ENCODE assay signal across 8 cellular contexts in the genomic region with DNA sequence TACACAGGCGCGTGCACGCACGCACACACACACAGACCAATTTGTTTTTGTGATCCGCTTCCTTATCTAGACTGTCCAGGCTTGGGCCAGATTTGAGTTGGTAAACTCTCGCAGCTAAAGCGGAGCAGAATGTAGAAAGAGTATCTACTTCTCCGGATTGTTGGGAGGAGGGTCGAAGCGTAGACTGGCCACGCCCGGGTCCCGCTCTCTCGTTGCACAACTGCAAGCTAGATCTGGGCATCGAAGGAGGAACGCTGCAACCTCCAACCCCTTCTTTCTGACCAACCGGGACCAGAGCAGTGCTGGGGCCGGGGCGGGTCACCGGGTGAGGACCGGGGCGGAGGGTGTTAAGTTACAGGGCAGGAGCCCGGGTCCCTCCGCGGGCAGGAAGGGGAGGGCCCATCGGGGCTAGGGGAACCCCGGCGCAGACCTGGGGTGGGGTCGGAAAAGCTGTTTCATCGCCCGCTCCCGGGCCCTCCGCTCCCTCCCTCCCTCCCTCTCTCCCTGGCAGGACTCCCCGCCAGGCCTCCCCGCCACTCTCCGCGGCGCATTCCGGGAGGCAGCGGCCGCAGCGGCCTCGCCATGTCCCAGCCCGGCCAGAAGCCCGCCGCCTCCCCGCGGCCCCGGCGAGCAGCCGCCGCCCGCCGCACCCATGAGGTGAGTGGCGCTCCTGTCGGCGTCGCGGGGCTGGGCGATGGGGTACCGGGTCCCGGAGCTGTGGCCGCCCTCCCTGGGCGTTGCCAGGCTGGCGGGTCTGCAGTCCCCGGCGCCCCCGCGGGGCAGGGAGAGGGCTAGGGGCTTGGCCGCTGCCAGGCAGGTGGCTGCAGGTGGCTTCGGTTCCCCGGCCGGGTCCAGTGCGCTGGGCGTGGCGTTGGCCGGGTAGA. TPM values are rescaled to one million over a fixed set of nuclear protein-coding genes. Genes with fewer than 3 reads are reported as not detected.
A peak's percentile ranks its signal among the peaks of the same experiment; 100 is the strongest.
DNase-seq lines count a peak whose midpoint lies in the region; ATAC-seq and TF ChIP-seq lines count a peak whose summit lies in the region.

A gene with protein sequence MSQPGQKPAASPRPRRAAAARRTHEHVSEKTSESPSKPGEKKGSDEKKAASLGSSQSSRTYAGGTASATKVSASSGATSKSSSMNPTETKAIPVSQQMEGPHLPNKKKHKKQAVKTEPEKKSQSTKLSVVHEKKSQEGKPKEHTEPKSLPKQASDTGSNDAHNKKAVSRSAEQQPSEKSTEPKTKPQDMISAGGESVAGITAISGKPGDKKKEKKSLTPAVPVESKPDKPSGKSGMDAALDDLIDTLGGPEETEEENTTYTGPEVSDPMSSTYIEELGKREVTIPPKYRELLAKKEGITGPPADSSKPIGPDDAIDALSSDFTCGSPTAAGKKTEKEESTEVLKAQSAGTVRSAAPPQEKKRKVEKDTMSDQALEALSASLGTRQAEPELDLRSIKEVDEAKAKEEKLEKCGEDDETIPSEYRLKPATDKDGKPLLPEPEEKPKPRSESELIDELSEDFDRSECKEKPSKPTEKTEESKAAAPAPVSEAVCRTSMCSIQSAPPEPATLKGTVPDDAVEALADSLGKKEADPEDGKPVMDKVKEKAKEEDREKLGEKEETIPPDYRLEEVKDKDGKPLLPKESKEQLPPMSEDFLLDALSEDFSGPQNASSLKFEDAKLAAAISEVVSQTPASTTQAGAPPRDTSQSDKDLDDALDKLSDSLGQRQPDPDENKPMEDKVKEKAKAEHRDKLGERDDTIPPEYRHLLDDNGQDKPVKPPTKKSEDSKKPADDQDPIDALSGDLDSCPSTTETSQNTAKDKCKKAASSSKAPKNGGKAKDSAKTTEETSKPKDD (plus strand): TSS at position 536 of the 884 bp plus-strand sequence. CDS start 47 bp downstream, at position 583.

- peak within 1 kb of the TSS; percentile 97 for H3K4me3 Mint-ChIP-seq in Calu3 (ENCODE audit: low read depth, unreplicated experiment)
- peak within 1 kb of the TSS; percentile 94 for H3K4me3 Mint-ChIP-seq in activated naive CD4-positive, alpha-beta T cell treated with anti-CD3 and anti-CD28 coated beads, Interleukin-2, amount 10 ng/mL, durations not matched to agents 7 days and 5 days
- peak within 1 kb of the TSS; percentile 94 for H3K4me3 Mint-ChIP-seq in osteocyte (ENCODE audit: unreplicated experiment)

- H3K9me3 ChIP-seq in thyroid gland: no peaks in the 10 kb centered on the region

- no peak for TF ChIP-seq CTCF in Calu3 (IDR thresholded peaks at IDR 0.05; ENCODE audit: unreplicated experiment)
- TF ChIP-seq CTCF in osteocyte (IDR thresholded peaks at IDR 0.05): no peak
- TF ChIP-seq CTCF in thyroid gland (IDR thresholded peaks at IDR 0.05): no peak

- TF ChIP-seq POLR2A in thyroid gland (IDR thresholded peaks at IDR 0.05): peak in 1 of 2 donors; percentile 75

- peak within 1 kb of the TSS; percentile 65 to 99 (median 96) for H3K4me3 ChIP-seq in thyroid gland (replicated peaks in 1 of 3)

- peak within 1 kb of the TSS; percentile 92 to 99 (median 97) for H3K27ac ChIP-seq in thyroid gland

- no peaks in the 10 kb centered on the region for H3K9me3 Mint-ChIP-seq in Calu3 (ENCODE audit: low read depth, unreplicated experiment)
- H3K9me3 Mint-ChIP-seq in activated naive CD4-positive, alpha-beta T cell treated with anti-CD3 and anti-CD28 coated beads, Interleukin-2, amount 10 ng/mL, durations not matched to agents 7 days and 5 days: no peaks in the 10 kb centered on the region
- no peaks in the 10 kb centered on the region for H3K9me3 Mint-ChIP-seq in osteocyte (ENCODE audit: unreplicated experiment)

- H3K27ac Mint-ChIP-seq in Calu3 (ENCODE audit: unreplicated experiment) (peak within 1 kb of the TSS; percentile 79), osteocyte (ENCODE audit: unreplicated experiment) (peak within 1 kb of the TSS; percentile 98)
- peak within 1 kb of the TSS; percentile 99 for H3K27ac Mint-ChIP-seq in activated naive CD4-positive, alpha-beta T cell treated with anti-CD3 and anti-CD28 coated beads, Interleukin-2, amount 10 ng/mL, durations not matched to agents 7 days and 5 days

- peak; percentile 57 for ATAC-seq in GM19467 (IDR thresholded peaks at IDR 0.05; ENCODE audit: unreplicated experiment)

- CTCF ChIA-PET in Calu3 (lab: Charles Lee): interaction anchor here (0.6 to 3.4 kb wide), 10 partner anchors 26 to 1160 kb away, joined by 3 to 18 read pairs (median 6); no protein-coding TSS in a partner anchor
- CTCF ChIA-PET in activated naive CD4-positive, alpha-beta T cell treated with anti-CD3 and anti-CD28 coated beads, Interleukin-2, amount 10 ng/mL, durations not matched to agents 7 days and 5 days (lab: Charles Lee): interaction anchor here (0.6 to 2.2 kb wide), 4 partner anchors 24 to 170 kb away, joined by 3 to 6 read pairs (median 4); no protein-coding TSS in a partner anchor

- WGBS in thyroid gland, 2 donors: 1 to 3% methylated on average over 42 to 53 of the region's 77 CpGs

- H3K36me3 Mint-ChIP-seq in Calu3 (ENCODE audit: insufficient read depth, unreplicated experiment) (peaks cover 30% of the 10 kb centered on the region), osteocyte (ENCODE audit: unreplicated experiment) (no peaks in the 10 kb centered on the region)
- H3K36me3 Mint-ChIP-seq in activated naive CD4-positive, alpha-beta T cell treated with anti-CD3 and anti-CD28 coated beads, Interleukin-2, amount 10 ng/mL, durations not matched to agents 7 days and 5 days: peaks cover 12% of the 10 kb centered on the region

- no TSS peak for BruUV-seq in Calu3 (replicated peaks; lab: Mats Ljungman, UMichigan)

- H3K27me3 Mint-ChIP-seq in Calu3 (ENCODE audit: unreplicated experiment): no peaks in the 10 kb centered on the region
- H3K27me3 Mint-ChIP-seq in activated naive CD4-positive, alpha-beta T cell treated with anti-CD3 and anti-CD28 coated beads, Interleukin-2, amount 10 ng/mL, durations not matched to agents 7 days and 5 days: peaks cover 25% of the 10 kb centered on the region
- H3K27me3 Mint-ChIP-seq in osteocyte (ENCODE audit: unreplicated experiment): no peaks in the 10 kb centered on the region

- peaks cover 0 to 7% of the 10 kb centered on the region in 2 donors for H3K4me1 ChIP-seq in thyroid gland

- DNase-seq in Calu3 (peak; percentile 97), HPDE6-E6E7 (ENCODE audit: extremely low spot score) (peak; percentile 73), SK-MEL-5 (ENCODE audit: low read depth, low spot score) (peak; percentile 92), globus pallidus (ENCODE audit: low spot score) (peak; percentile 69), osteocyte (ENCODE audit: extremely low spot score, unreplicated experiment) (peak; percentile 89), thyroid gland (peak; percentile 93 to 94)
- peak; percentile 87 for DNase-seq in activated naive CD4-positive, alpha-beta T cell treated with anti-CD3 and anti-CD28 coated beads, Interleukin-2, amount 10 ng/mL, durations not matched to agents 7 days and 5 days

- in situ Hi-C loops in SK-MEL-5 (cut with HindIII; ENCODE audit: low pct_unique_long_range_greater_than_20kb, low sequenced_read_pairs): no loop called here

- intact Hi-C loops in Calu3 (cut with micrococcal nuclease; ENCODE audit: unreplicated experiment): loop anchor here (1.0 to 5.0 kb wide), 2 partner anchors 35 to 40 kb away; no protein-coding TSS in a partner anchor
- intact Hi-C loops in thyroid gland (cut with DNase I): no loop called here

- H3K27me3 ChIP-seq in thyroid gland: no peaks in the 10 kb centered on the region

- H3K36me3 ChIP-seq in thyroid gland: no peaks in the 10 kb centered on the region

- H3K4me1 Mint-ChIP-seq in Calu3 (ENCODE audit: low read depth, unreplicated experiment) (peaks cover 62% of the 10 kb centered on the region), osteocyte (ENCODE audit: unreplicated experiment) (peaks cover 35% of the 10 kb centered on the region)
- peaks cover 52% of the 10 kb centered on the region for H3K4me1 Mint-ChIP-seq in activated naive CD4-positive, alpha-beta T cell treated with anti-CD3 and anti-CD28 coated beads, Interleukin-2, amount 10 ng/mL, durations not matched to agents 7 days and 5 days

RNA-seq across cellular contexts. Expression of the gene that starts here (rescaled TPM):
- 342 and 395 TPM in 2 replicates for total RNA-seq in Calu3 (2022)
- 283 and 285 TPM in 2 replicates for total RNA-seq in SK-MEL-5 (2014; rRNA removed; shearing (Covaris generic))
- polyA plus RNA-seq in SK-MEL-5 (2015; cell fraction: cytosol; rRNA removed): 163 and 188 TPM in 2 replicates
- polyA plus RNA-seq in SK-MEL-5 (2015; cell fraction: nucleus; rRNA removed): 228 and 244 TPM in 2 replicates
- 144 and 154 TPM in 2 replicates for total RNA-seq in osteocyte
- total RNA-seq in thyroid gland: 100 to 1,000 TPM; 177 to 278 (median 236) TPM

Comparison
In these comparisons a context has a peak if more than half of its experiments do, and no peak if none do; other contexts are left out.
1. Peak in every context shown above with its lines: DNase-seq, ATAC-seq, H3K4me3 ChIP-seq and H3K27ac ChIP-seq.